Comparison of ENCODE assay signal across 12 cellular contexts in genomic region chr6:24313477-24314141, GRCh38. TPM values are rescaled to one million over a fixed set of nuclear protein-coding genes. Genes with fewer than 3 reads are reported as not detected.
DNase-seq lines count a peak whose midpoint lies in the region; ATAC-seq and TF ChIP-seq lines count a peak whose summit lies in the region.
"Had no signal": no experiment of that assay in that cellular context is flagged by ENCODE, and none has a peak within 500 bp of the region (broad histone marks: within the 10 kb centered on the region; RNA-seq: fewer than 3 reads in every experiment).

No MANE protein-coding gene starts in this region.

- H3K36me3 Mint-ChIP-seq in MCF 10A (ENCODE audit: insufficient read depth, unreplicated experiment), result peaks cover 6% of the 10 kb centered on the region
- no peaks in the 10 kb centered on the region for H3K36me3 Mint-ChIP-seq in activated naive CD4-positive, alpha-beta T cell treated with anti-CD3 and anti-CD28 coated beads for 36 hours (ENCODE audit: low read depth)

- in situ Hi-C loops in mammary epithelial cell (cut with MboI; ENCODE audit: low sequenced_read_pairs in 2 of 2), result no loop called here

- no peaks in the 10 kb centered on the region for H3K36me3 ChIP-seq in breast epithelium
- no peaks in the 10 kb centered on the region for H3K36me3 ChIP-seq in mammary epithelial cell (ENCODE audit: insufficient read depth, low read length)
- H3K36me3 ChIP-seq in heart right ventricle, result no peaks in the 10 kb centered on the region

- TF ChIP-seq POLR2A in breast epithelium (IDR thresholded peaks at IDR 0.05), result no peak

- H3K4me3 ChIP-seq in breast epithelium (no peak overlapping the region), mammary epithelial cell (replicated peaks in 1 of 3; ENCODE audit: insufficient read depth in 1 of 3, low read depth in 2 of 3, low read length in 3 of 3) (no peak overlapping the region), heart right ventricle (no peak overlapping the region)

- no peak overlapping the region for H3K27ac Mint-ChIP-seq in MCF 10A (ENCODE audit: low read depth, unreplicated experiment)
- H3K27ac Mint-ChIP-seq in activated naive CD4-positive, alpha-beta T cell treated with anti-CD3 and anti-CD28 coated beads for 36 hours, result no peak overlapping the region

- no TSS peak for BruUV-seq in MCF 10A (replicated peaks; lab: Mats Ljungman, UMichigan)
- no TSS peak for BruUV-seq in mammary epithelial cell (replicated peaks; lab: Mats Ljungman, UMichigan)

- no peaks in the 10 kb centered on the region for H3K27me3 Mint-ChIP-seq in MCF 10A (ENCODE audit: insufficient read depth, unreplicated experiment)
- H3K27me3 Mint-ChIP-seq in activated naive CD4-positive, alpha-beta T cell treated with anti-CD3 and anti-CD28 coated beads for 36 hours (ENCODE audit: low read depth), result peaks cover 8% of the 10 kb centered on the region

- no peak overlapping the region for H3K9ac ChIP-seq in mammary epithelial cell (ENCODE audit: insufficient read depth, low read length)

- no peaks in the 10 kb centered on the region for H3K79me2 ChIP-seq in mammary epithelial cell (ENCODE audit: insufficient read depth, low read length)

- intact Hi-C loops in MCF 10A (cut with micrococcal nuclease) (no loop called here), breast epithelium (cut with DNase I; ENCODE audit: low total_unique reads) (no loop called here), mammary epithelial cell (cut with micrococcal nuclease) (no loop called here), heart right ventricle (cut with DNase I) (no loop called here)
- intact Hi-C loops in activated naive CD4-positive, alpha-beta T cell treated with anti-CD3 and anti-CD28 coated beads for 36 hours (cut with micrococcal nuclease), result no loop called here

- no peak overlapping the region for H3K4me3 Mint-ChIP-seq in MCF 10A (ENCODE audit: unreplicated experiment)
- no peak overlapping the region for H3K4me3 Mint-ChIP-seq in activated naive CD4-positive, alpha-beta T cell treated with anti-CD3 and anti-CD28 coated beads for 36 hours

- ATAC-seq in heart right ventricle, result no peak
- ATAC-seq: right cardiac atrium had no signal

- no peaks in the 10 kb centered on the region for H4K20me1 ChIP-seq in mammary epithelial cell (ENCODE audit: insufficient read depth, low read length)

- no peak overlapping the region for H2AFZ ChIP-seq in mammary epithelial cell (ENCODE audit: low read depth, low read length)

- H3K9me3 ChIP-seq in breast epithelium (peaks cover 0 to 5% of the 10 kb centered on the region in 2 donors), mammary epithelial cell (replicated peaks; ENCODE audit: insufficient read depth, low read length) (peaks cover 7% of the 10 kb centered on the region), heart right ventricle (peaks cover 0 to 15% (median 0%) of the 10 kb centered on the region in 11 donors)

- H3K27ac ChIP-seq in breast epithelium (no peak overlapping the region), mammary epithelial cell (ENCODE audit: insufficient read depth, low read depth, low read length) (no peak overlapping the region), heart right ventricle (no peak overlapping the region)
- H3K27ac ChIP-seq: VCaP had no signal

- TF ChIP-seq CTCF in MCF 10A (IDR thresholded peaks at IDR 0.05; ENCODE audit: unreplicated experiment) (no peak), breast epithelium (IDR thresholded peaks at IDR 0.05) (no peak), mammary epithelial cell (conservative IDR thresholded peaks at IDR 0.05 in 1 of 2, IDR thresholded peaks at IDR 0.05 in 1 of 2; ENCODE audit: extremely low read depth in 1 of 2, insufficient read depth in 1 of 2, low read depth in 1 of 2, low read length in 2 of 2) (no peak), heart right ventricle (IDR thresholded peaks at IDR 0.05) (no peak)

- CTCF ChIA-PET in MCF 10A (lab: Yijun Ruan, JAX) (interaction anchor here (0.6 to 2.1 kb wide), 5 partner anchors 15 to 167 kb away, joined by 3 to 13 read pairs (median 4); no protein-coding TSS in a partner anchor), mammary epithelial cell (lab: Charles Lee; ENCODE audit: low non-redundant PET) (interaction anchor here (0.6 kb wide), 1 partner anchor 56 kb away, joined by 6 read pairs; no protein-coding TSS in a partner anchor)
- CTCF ChIA-PET in activated naive CD4-positive, alpha-beta T cell treated with anti-CD3 and anti-CD28 coated beads for 36 hours (lab: Charles Lee), result interaction anchor here (1.5 kb wide), 1 partner anchor 30 kb away, joined by 5 read pairs; no protein-coding TSS in a partner anchor

- 17% methylated on average over 6 of the region's 6 CpGs for WGBS in mammary epithelial cell (ENCODE audit: low coverage, missing lambda C conversion rate)
- 38 to 41% methylated on average over 6 of the region's 6 CpGs for WGBS in heart right ventricle, 2 donors

- no peaks in the 10 kb centered on the region for H3K4me1 ChIP-seq in breast epithelium
- peaks cover 5% of the 10 kb centered on the region for H3K4me1 ChIP-seq in mammary epithelial cell (ENCODE audit: insufficient read depth, low read length)
- no peaks in the 10 kb centered on the region for H3K4me1 ChIP-seq in heart right ventricle

- peaks cover 19% of the 10 kb centered on the region for H3K9me3 Mint-ChIP-seq in MCF 10A (ENCODE audit: unreplicated experiment)
- peaks cover 6% of the 10 kb centered on the region for H3K9me3 Mint-ChIP-seq in activated naive CD4-positive, alpha-beta T cell treated with anti-CD3 and anti-CD28 coated beads for 36 hours

- peaks cover 10% of the 10 kb centered on the region for H3K4me1 Mint-ChIP-seq in MCF 10A (ENCODE audit: insufficient read depth, unreplicated experiment)
- H3K4me1 Mint-ChIP-seq in activated naive CD4-positive, alpha-beta T cell treated with anti-CD3 and anti-CD28 coated beads for 36 hours (ENCODE audit: low read depth), result no peaks in the 10 kb centered on the region

- peak overlapping the region; percentile 29 for H3K4me2 ChIP-seq in mammary epithelial cell (ENCODE audit: insufficient read depth, low read depth, low read length)

- dilution Hi-C loops in mammary epithelial cell (cut with HindIII; ENCODE audit: low sequenced_read_pairs), result no loop called here

- POLR2A ChIA-PET in MCF 10A (lab: Yijun Ruan, JAX), result interaction anchor here (0.9 kb wide), 1 partner anchor 30 kb away, joined by 4 read pairs; no protein-coding TSS in a partner anchor

- DNase-seq in MCF 10A (ENCODE audit: unreplicated experiment) (peak; percentile 38), breast epithelium (ENCODE audit: low spot score in 2 of 2) (no peak), mammary epithelial cell (peak; percentile 46), kidney glomerular epithelial cell (lab: John Stamatoyannopoulos, UW) (peak; percentile 90), Kasumi-1 (lab: John Stamatoyannopoulos, UW) (no peak), NCI-H524 (lab: John Stamatoyannopoulos, UW) (no peak), heart right ventricle (no peak)
- DNase-seq in activated naive CD4-positive, alpha-beta T cell treated with anti-CD3 and anti-CD28 coated beads for 36 hours, result no peak
- DNase-seq: cortex of kidney, NCI-H1105 treated with DMSO at 0.1 percent for 48 hours, right cardiac atrium had no signal

- H3K27me3 ChIP-seq in breast epithelium (no peaks in the 10 kb centered on the region), mammary epithelial cell (ENCODE audit: insufficient read depth, low read length) (no peaks in the 10 kb centered on the region), heart right ventricle (peaks cover 0 to 17% (median 0%) of the 10 kb centered on the region in 7 donors)

RNA-seq across cellular contexts. Expression of gene DCDC2, which starts 44.2 kb away (rescaled TPM):
- total RNA-seq in MCF 10A (2022), result 0.52 TPM in 1 of 2 replicates, not detected in the other
- total RNA-seq in breast epithelium, result 1 to 10 TPM in 2 of 3 donors, not detected in 1; 8.9 to 9.5 TPM
- total RNA-seq in mammary epithelial cell, result under 1 TPM; 0.17 to 0.38 TPM
- polyA plus RNA-seq in mammary epithelial cell, result 0.02 TPM
- not detected for polyA minus RNA-seq in mammary epithelial cell
- total RNA-seq in activated naive CD4-positive, alpha-beta T cell treated with anti-CD3 and anti-CD28 coated beads for 36 hours, result not detected
- total RNA-seq in heart right ventricle, result under 1 TPM in 1 of 10 donors, not detected in 9; 0.06 TPM
- polyA plus RNA-seq in heart right ventricle, result not detected
- total RNA-seq: right cardiac atrium had no signal
- polyA plus RNA-seq: right cardiac atrium had no signal

Comparison
In these comparisons a context has a peak if more than half of its experiments do, and no peak if none do; other contexts are left out.
1. DNase-seq: peak in MCF 10A (single experiment), mammary epithelial cell (single experiment) and kidney glomerular epithelial cell (single experiment); none in breast epithelium (0 of 2), Kasumi-1 (0 of 2), activated naive CD4-positive, alpha-beta T cell treated with anti-CD3 and anti-CD28 coated beads for 36 hours (single experiment), NCI-H524 (0 of 2) and heart right ventricle (0 of 2).